Comparison of ENCODE assay signal across 1 cellular context in genomic region chr15:76337739-76338554, GRCh38.
TF ChIP-seq lines count a peak whose summit lies in the region.

No MANE protein-coding gene starts in this region.

TF ChIP-seq in HepG2, 621 proteins besides CTCF, POLR2A, EP300 and RAD21 (continued from another document and continues in another):
- TF ChIP-seq ZBTB44 (CRISPR knock-in tag; IDR thresholded peaks at IDR 0.05) (no peak), ZMYM4 (CRISPR knock-in tag; IDR thresholded peaks at IDR 0.05) (peak; percentile 67), ARID2 (CRISPR knock-in tag; IDR thresholded peaks at IDR 0.05; ENCODE audit: borderline replicate concordance) (peak; percentile 69; the same call in 1 of the 2 replicates), HNRNPK (IDR thresholded peaks at IDR 0.05; ENCODE audit: low read depth, low read length, poor library complexity, severe bottlenecking) (no peak), ZSCAN22 (CRISPR knock-in tag; IDR thresholded peaks at IDR 0.05) (peak; percentile 84), ZNF552 (CRISPR knock-in tag; IDR thresholded peaks at IDR 0.05; ENCODE audit: borderline replicate concordance) (0 out of 2 replicates have a peak, but pooled peaks have one; percentile 81), DMAP1 (CRISPR knock-in tag; IDR thresholded peaks at IDR 0.05) (peak; percentile 86), ZNF367 (CRISPR knock-in tag; IDR thresholded peaks at IDR 0.05; ENCODE audit: borderline replicate concordance) (peak; percentile 48; the same call in 1 of the 2 replicates), ZNF503 (CRISPR knock-in tag; IDR thresholded peaks at IDR 0.05) (0 out of 2 replicates have a peak, but pooled peaks have one; percentile 41), MAZ (IDR thresholded peaks at IDR 0.05; ENCODE audit: borderline replicate concordance, low read depth, low read length) (no peak), MAZ (CRISPR knock-in tag; IDR thresholded peaks at IDR 0.05; ENCODE audit: low read depth) (peak; percentile 64; the same call in 1 of the 2 replicates), ZNF770 (CRISPR knock-in tag; IDR thresholded peaks at IDR 0.05) (no peak), RBAK (CRISPR knock-in tag; IDR thresholded peaks at IDR 0.05) (no peak), ZNF792 (CRISPR knock-in tag; IDR thresholded peaks at IDR 0.05) (no peak), RAD51 (IDR thresholded peaks at IDR 0.05; ENCODE audit: borderline replicate concordance) (no peak), GATAD1 (CRISPR knock-in tag; IDR thresholded peaks at IDR 0.05) (no peak), THRA (CRISPR knock-in tag; IDR thresholded peaks at IDR 0.05; ENCODE audit: borderline replicate concordance) (0 out of 2 replicates have a peak, but pooled peaks have one; percentile 43), CREB1 (IDR thresholded peaks at IDR 0.05) (no peak), CREB1 (CRISPR knock-in tag; IDR thresholded peaks at IDR 0.05) (no peak), MLXIP (CRISPR knock-in tag; IDR thresholded peaks at IDR 0.05; ENCODE audit: borderline replicate concordance) (no peak), SMAD1 (CRISPR knock-in tag; IDR thresholded peaks at IDR 0.05; ENCODE audit: borderline replicate concordance, low read depth) (no peak), ATF7 (IDR thresholded peaks at IDR 0.05) (no peak), ATF7 (CRISPR knock-in tag; IDR thresholded peaks at IDR 0.05) (0 out of 2 replicates have a peak, but pooled peaks have one; percentile 24), SNRNP70 (IDR thresholded peaks at IDR 0.05; ENCODE audit: low read depth, low read length) (no peak), KLF15 (CRISPR knock-in tag; IDR thresholded peaks at IDR 0.05; ENCODE audit: borderline replicate concordance) (no peak), ZSCAN31 (CRISPR knock-in tag; IDR thresholded peaks at IDR 0.05; ENCODE audit: low read depth) (peak; percentile 89), ZNF660 (CRISPR knock-in tag; IDR thresholded peaks at IDR 0.05; ENCODE audit: borderline replicate concordance, low read depth) (no peak), ZNF549 (CRISPR knock-in tag; IDR thresholded peaks at IDR 0.05) (no peak), NR0B2 (CRISPR knock-in tag; IDR thresholded peaks at IDR 0.05) (peak; percentile 62; the same call in 1 of the 2 replicates), USF2 (IDR thresholded peaks at IDR 0.05; ENCODE audit: low read depth, low read length) (no peak), USF2 (CRISPR knock-in tag; IDR thresholded peaks at IDR 0.05; ENCODE audit: borderline replicate concordance) (no peak), U2AF1 (optimal IDR thresholded peaks at IDR 0.05; ENCODE audit: low read depth, low read length) (no peak), ZSCAN30 (CRISPR knock-in tag; IDR thresholded peaks at IDR 0.05) (no peak), ZNF782 (CRISPR knock-in tag; IDR thresholded peaks at IDR 0.05; ENCODE audit: borderline replicate concordance) (peak; percentile 43; the same call in 1 of the 2 replicates), IRF1 (CRISPR knock-in tag; IDR thresholded peaks at IDR 0.05; ENCODE audit: low read depth) (no peak), ZC3H13 (CRISPR knock-in tag; IDR thresholded peaks at IDR 0.05) (no peak), ZNF709 (CRISPR knock-in tag; IDR thresholded peaks at IDR 0.05) (peak; percentile 85), NFKBIZ (CRISPR knock-in tag; IDR thresholded peaks at IDR 0.05) (no peak), TFAP4 (IDR thresholded peaks at IDR 0.05; ENCODE audit: borderline replicate concordance, low read depth) (no peak), ZNF777 (CRISPR knock-in tag; IDR thresholded peaks at IDR 0.05) (peak; percentile 77), ZNF619 (CRISPR knock-in tag; IDR thresholded peaks at IDR 0.05) (no peak), ZNF232 (CRISPR knock-in tag; IDR thresholded peaks at IDR 0.05; ENCODE audit: borderline replicate concordance) (no peak), DNMT1 (CRISPR knock-in tag; IDR thresholded peaks at IDR 0.05) (peak; percentile 42; the same call in 1 of the 2 replicates), ZNF484 (CRISPR knock-in tag; IDR thresholded peaks at IDR 0.05; ENCODE audit: borderline replicate concordance, low read depth) (no peak), KMT2A (CRISPR knock-in tag; IDR thresholded peaks at IDR 0.05) (peak; percentile 81), ISX (CRISPR knock-in tag; conservative IDR thresholded peaks at IDR 0.05) (peak; percentile 81; the same call in 1 of the 2 replicates), BRD4 (CRISPR knock-in tag; IDR thresholded peaks at IDR 0.05) (peak; percentile 32; the same call in 1 of the 2 replicates), CEBPG (CRISPR knock-in tag; IDR thresholded peaks at IDR 0.05) (no peak), ZNF780A (CRISPR knock-in tag; IDR thresholded peaks at IDR 0.05) (no peak), KAT2B (IDR thresholded peaks at IDR 0.05; ENCODE audit: borderline replicate concordance, low read depth, low read length) (no peak), BORCS8-MEF2B (CRISPR knock-in tag; IDR thresholded peaks at IDR 0.05) (peak; percentile 75; the same call in 1 of the 2 replicates), PHB2 (IDR thresholded peaks at IDR 0.05; ENCODE audit: partially characterized antibody) (no peak), DBP (CRISPR knock-in tag; IDR thresholded peaks at IDR 0.05; ENCODE audit: not compliant biosample characterization) (no peak), ZFX (CRISPR knock-in tag; IDR thresholded peaks at IDR 0.05; ENCODE audit: low read depth) (peak; percentile 95), GABPA (IDR thresholded peaks at IDR 0.05; ENCODE audit: low read depth, low read length) (no peak), GABPA (CRISPR knock-in tag; IDR thresholded peaks at IDR 0.05; ENCODE audit: low read depth) (no peak), CHCHD3 (CRISPR knock-in tag; IDR thresholded peaks at IDR 0.05) (peak; percentile 56; the same call in 1 of the 2 replicates), ZNF329 (CRISPR knock-in tag; IDR thresholded peaks at IDR 0.05; ENCODE audit: low read depth) (0 out of 2 replicates have a peak, but pooled peaks have one; percentile 59), SSRP1 (CRISPR knock-in tag; IDR thresholded peaks at IDR 0.05) (no peak), RXRA (CRISPR knock-in tag; IDR thresholded peaks at IDR 0.05) (no peak)
